In genomic region chr2:105403241-105403784, GRCh38 we compare ENCODE assay signal across 12 cellular contexts. TPM values are rescaled to one million over a fixed set of nuclear protein-coding genes. Genes with fewer than 3 reads are reported as not detected.
DNase-seq lines count a peak whose midpoint lies in the region; FAIRE-seq and TF ChIP-seq lines count a peak whose summit lies in the region.
"Had no signal": no experiment of that assay in that cellular context is flagged by ENCODE, and none has a peak within 500 bp of the region (broad histone marks: within the 10 kb centered on the region; RNA-seq: fewer than 3 reads in every experiment).

No MANE protein-coding gene starts in this region.

- TF ChIP-seq CTCF in endothelial cell of umbilical vein (IDR thresholded peaks at IDR 0.05; ENCODE audit: extremely low read depth in 1 of 2, insufficient read depth in 1 of 2, low read depth in 1 of 2, low read length in 2 of 2) (no peak), nephron progenitor cell (IDR thresholded peaks at IDR 0.05) (no peak), A673 (conservative IDR thresholded peaks at IDR 0.05; ENCODE audit: low read depth, low read length) (no peak)

- no peak overlapping the region for H3K4me3 Mint-ChIP-seq in nephron progenitor cell
- H3K4me3 Mint-ChIP-seq: activated CD8-positive, alpha-beta memory T cell treated with anti-CD3 and anti-CD28 coated beads, Interleukin-2, amount 10 ng/mL, durations not matched to agents 7 days and 5 days; activated naive CD8-positive, alpha-beta T cell had no signal

- CTCF ChIA-PET in endothelial cell of umbilical vein (lab: Charles Lee), result interaction anchor here (0.7 to 2.6 kb wide), 14 partner anchors 9 to 150 kb away, joined by 3 to 29 read pairs (median 4); no protein-coding TSS in a partner anchor
- CTCF ChIA-PET in A673 (lab: Charles Lee), result no interaction called here

- H2AFZ ChIP-seq in ACC112 (ENCODE audit: low read length, unreplicated experiment), result no peak overlapping the region
- no peak overlapping the region for H2AFZ ChIP-seq in endothelial cell of umbilical vein (ENCODE audit: low read depth, low read length)

- no peak for TF ChIP-seq POLR2A in endothelial cell of umbilical vein (IDR thresholded peaks at IDR 0.05; ENCODE audit: low read depth, low read length)

- POLR2A ChIA-PET in endothelial cell of umbilical vein (lab: Charles Lee) (interaction anchor here (1.1 to 1.5 kb wide), 4 partner anchors 7 to 16 kb away, joined by 4 to 16 read pairs (median 9); no protein-coding TSS in a partner anchor), A673 (lab: Charles Lee; ENCODE audit: low non-redundant PET) (no interaction called here)

- peaks cover 56% of the 10 kb centered on the region for H3K4me1 ChIP-seq in ACC112 (ENCODE audit: control insufficient read depth, insufficient read depth, low read length, unreplicated experiment)
- peaks cover 40% of the 10 kb centered on the region for H3K4me1 ChIP-seq in endothelial cell of umbilical vein (ENCODE audit: control insufficient read depth, extremely low read depth, insufficient read depth, low read length)
- H3K4me1 ChIP-seq in A673 (ENCODE audit: insufficient read depth, low read length, poor library complexity, severe bottlenecking), result no peaks in the 10 kb centered on the region

- no peaks in the 10 kb centered on the region for H4K20me1 ChIP-seq in endothelial cell of umbilical vein (replicated peaks; ENCODE audit: control insufficient read depth, extremely low read depth, insufficient read depth, low read length)

- peaks cover 35% of the 10 kb centered on the region for H3K4me1 Mint-ChIP-seq in nephron progenitor cell
- H3K4me1 Mint-ChIP-seq: activated CD8-positive, alpha-beta memory T cell treated with anti-CD3 and anti-CD28 coated beads, Interleukin-2, amount 10 ng/mL, durations not matched to agents 7 days and 5 days had no signal

- BruUV-seq in endothelial cell of umbilical vein (replicated peaks; lab: Mats Ljungman, UMichigan) (TSS peak; percentile 75), A673 (replicated peaks; lab: Mats Ljungman, UMichigan) (no TSS peak)

- no peaks in the 10 kb centered on the region for H3K9me1 ChIP-seq in endothelial cell of umbilical vein (replicated peaks; ENCODE audit: control insufficient read depth, extremely low read depth, insufficient read depth, low read length)

- H3K27ac Mint-ChIP-seq in nephron progenitor cell, result peak overlapping the region; percentile 78
- H3K27ac Mint-ChIP-seq: activated CD8-positive, alpha-beta memory T cell treated with anti-CD3 and anti-CD28 coated beads, Interleukin-2, amount 10 ng/mL, durations not matched to agents 7 days and 5 days; activated naive CD8-positive, alpha-beta T cell had no signal

- no peaks in the 10 kb centered on the region for H3K36me3 Mint-ChIP-seq in nephron progenitor cell (ENCODE audit: low read depth)
- H3K36me3 Mint-ChIP-seq: activated CD8-positive, alpha-beta memory T cell treated with anti-CD3 and anti-CD28 coated beads, Interleukin-2, amount 10 ng/mL, durations not matched to agents 7 days and 5 days; activated naive CD8-positive, alpha-beta T cell had no signal

- dilution Hi-C loops in endothelial cell of umbilical vein (cut with MboI; ENCODE audit: extremely low pct_ligation_motif_present, low sequenced_read_pairs), result no loop called here

- intact Hi-C loops in endothelial cell of umbilical vein (cut with micrococcal nuclease), result loop anchor here (1.0 kb wide), 1 partner anchor 33 kb away; no protein-coding TSS in a partner anchor
- intact Hi-C loops in A673 (cut with micrococcal nuclease; ENCODE audit: unreplicated experiment), result no loop called here

- H3K4me3 ChIP-seq in ACC112 (ENCODE audit: low read depth, low read length), result peak overlapping the region; percentile 48
- no peak overlapping the region for H3K4me3 ChIP-seq in endothelial cell of umbilical vein (replicated peaks in 1 of 3; ENCODE audit: insufficient read depth in 1 of 3, low read depth in 1 of 3, low read length in 3 of 3)
- no peak overlapping the region for H3K4me3 ChIP-seq in A673 (ENCODE audit: low read depth, low read length, poor library complexity, severe bottlenecking)
- H3K4me3 ChIP-seq: gastroesophageal sphincter had no signal

- peaks cover 12% of the 10 kb centered on the region for H3K27me3 Mint-ChIP-seq in nephron progenitor cell (ENCODE audit: low read depth, poor library complexity)

- peak overlapping the region; percentile 18 for H3K9ac ChIP-seq in endothelial cell of umbilical vein (replicated peaks; ENCODE audit: extremely low read depth, insufficient read depth, low read length)

- peak overlapping the region; percentile 26 for H3K4me2 ChIP-seq in endothelial cell of umbilical vein (ENCODE audit: insufficient read depth, low read length)

- no peak for FAIRE-seq in endothelial cell of umbilical vein (lab: Jason Lieb, UNC)

- H3K27ac ChIP-seq in ACC112 (ENCODE audit: low read depth, low read length) (peak overlapping the region; percentile 92), endothelial cell of umbilical vein (ENCODE audit: insufficient read depth, low read depth, low read length) (peak overlapping the region; percentile 66), A673 (ENCODE audit: low read depth, low read length, poor library complexity, severe bottlenecking) (no peak overlapping the region)
- H3K27ac ChIP-seq: VCaP had no signal

- H3K27me3 ChIP-seq in ACC112 (ENCODE audit: insufficient read depth, low read length) (no peaks in the 10 kb centered on the region), endothelial cell of umbilical vein (ENCODE audit: control insufficient read depth in 2 of 2, insufficient read depth in 2 of 2, low read length in 2 of 2) (no peaks in the 10 kb centered on the region), A673 (replicated peaks; ENCODE audit: insufficient read depth, low read depth, low read length, poor library complexity) (no peaks in the 10 kb centered on the region)

- H3K9me3 ChIP-seq in endothelial cell of umbilical vein (replicated peaks; ENCODE audit: control insufficient read depth, insufficient read depth, low read length), result no peaks in the 10 kb centered on the region
- H3K9me3 ChIP-seq in A673 (ENCODE audit: low read depth, low read length, poor library complexity, severe bottlenecking), result no peaks in the 10 kb centered on the region
- H3K9me3 ChIP-seq: gastroesophageal sphincter had no signal

- peaks cover 21% of the 10 kb centered on the region for H3K79me2 ChIP-seq in ACC112 (ENCODE audit: control insufficient read depth, insufficient read depth, low read length, unreplicated experiment)
- peaks cover 12% of the 10 kb centered on the region for H3K79me2 ChIP-seq in endothelial cell of umbilical vein (ENCODE audit: control insufficient read depth, insufficient read depth, low read length)

- peaks cover 7% of the 10 kb centered on the region for H3K9me3 Mint-ChIP-seq in nephron progenitor cell

- DNase-seq in NCI-H69 (lab: John Stamatoyannopoulos, UW), result peak; percentile 2
- peak; percentile 66 for DNase-seq in endothelial cell of umbilical vein (ENCODE audit: low read depth, low spot score)
- DNase-seq in nephron progenitor cell, result no peak
- DNase-seq in stimulated activated CD4-positive, alpha-beta T cell treated with anti-CD3 and anti-CD28 coated beads, Interleukin-1b, Interleukin-23, amount 100 ng/mL, for 48 hours, result no peak
- no peak for DNase-seq in EL
- DNase-seq in NCI-H226, result no peak
- no peak for DNase-seq in A673 (ENCODE audit: low spot score)
- DNase-seq: activated CD8-positive, alpha-beta memory T cell treated with anti-CD3 and anti-CD28 coated beads, Interleukin-2, amount 10 ng/mL, durations not matched to agents 7 days and 5 days had no signal

- no peaks in the 10 kb centered on the region for H3K36me3 ChIP-seq in ACC112 (ENCODE audit: insufficient read depth, low read length)
- H3K36me3 ChIP-seq in endothelial cell of umbilical vein (ENCODE audit: control insufficient read depth in 2 of 2, extremely low read depth in 1 of 2, insufficient read depth in 2 of 2, low read length in 2 of 2), result no peaks in the 10 kb centered on the region
- no peaks in the 10 kb centered on the region for H3K36me3 ChIP-seq in A673 (ENCODE audit: insufficient read depth, low read length, poor library complexity, severe bottlenecking)
- H3K36me3 ChIP-seq: gastroesophageal sphincter had no signal

TF ChIP-seq in endothelial cell of umbilical vein, 7 proteins besides CTCF, POLR2A, EP300 and RAD21:
- TF ChIP-seq MAX (IDR thresholded peaks at IDR 0.05; ENCODE audit: insufficient read depth, insufficient read length), result no peak
TF ChIP-seq in endothelial cell of umbilical vein: peak in this region for 0.

RNA-seq across cellular contexts. Expression of gene FHL2, which starts 4.5 kb away (rescaled TPM):
- 178 and 197 TPM in 2 replicates for total RNA-seq in endothelial cell of umbilical vein
- polyA plus RNA-seq in endothelial cell of umbilical vein, result 491 and 497 TPM in 2 replicates
- polyA plus RNA-seq in endothelial cell of umbilical vein (2011; cell fraction: cytosol; rRNA removed), result 433 and 443 TPM in 2 replicates
- 279 and 307 TPM in 2 replicates for polyA plus RNA-seq in endothelial cell of umbilical vein (2011; cell fraction: nucleus; rRNA removed)
- 357 and 359 TPM in 2 replicates for polyA plus RNA-seq in endothelial cell of umbilical vein (2012)
- polyA minus RNA-seq in endothelial cell of umbilical vein, result 419 and 437 TPM in 2 replicates
- 23.9 TPM for polyA minus RNA-seq in endothelial cell of umbilical vein (2011; cell fraction: cytosol; rRNA and poly(A)+ RNA removed)
- 243 and 285 TPM in 2 replicates for polyA minus RNA-seq in endothelial cell of umbilical vein (2011; cell fraction: nucleus; rRNA and poly(A)+ RNA removed)
- 3.2 and 4.7 TPM in 2 replicates for total RNA-seq in A673 (2021)

Comparison
In these comparisons a context has a peak if more than half of its experiments do, and no peak if none do; other contexts are left out.
1. DNase-seq: peak in NCI-H69 (single experiment) and endothelial cell of umbilical vein (single experiment); none in nephron progenitor cell (single experiment), stimulated activated CD4-positive, alpha-beta T cell treated with anti-CD3 and anti-CD28 coated beads, Interleukin-1b, Interleukin-23, amount 100 ng/mL, for 48 hours (single experiment), EL (single experiment), NCI-H226 (single experiment) and A673 (single experiment).
2. RNA of gene FHL2, which starts 4.5 kb away (total RNA-seq): 178 to 197 TPM in endothelial cell of umbilical vein; 3.2 to 4.7 TPM in A673; every median in the first group is over 10 times any median in the second.